In genomic region chr9:95087659-95088242, GRCh38 we compare ENCODE assay signal across 9 cellular contexts.
A peak's percentile ranks its signal among the peaks of the same experiment; 100 is the strongest.
DNase-seq lines count a peak whose midpoint lies in the region; ATAC-seq and TF ChIP-seq lines count a peak whose summit lies in the region.
"Had no signal": no experiment of that assay in that cellular context is flagged by ENCODE, and none has a peak within 500 bp of the region (broad histone marks: within the 10 kb centered on the region; RNA-seq: fewer than 3 reads in every experiment).

No MANE protein-coding gene starts in this region.

- ATAC-seq in left ventricle myocardium superior = peak; percentile 1
- no peak for ATAC-seq in Right ventricle myocardium superior (ENCODE audit: poor library complexity)
- ATAC-seq in activated T-helper 17 cell treated with anti-CD3 and anti-CD28 coated beads, Interleukin-2, amount 50 U/mL, for 72 hours (replicated peaks) = no peak
- ATAC-seq in CD8-positive, alpha-beta T cell = no peak

- no peaks in the 10 kb centered on the region for H3K27me3 Mint-ChIP-seq in activated T-helper 17 cell treated with anti-CD3 and anti-CD28 coated beads, Interleukin-2, amount 50 U/mL, for 72 hours
- no peaks in the 10 kb centered on the region for H3K27me3 Mint-ChIP-seq in CD8-positive, alpha-beta T cell (ENCODE audit: low read depth)

- H3K9me3 Mint-ChIP-seq in activated T-helper 17 cell treated with anti-CD3 and anti-CD28 coated beads, Interleukin-2, amount 50 U/mL, for 72 hours = no peaks in the 10 kb centered on the region
- H3K9me3 Mint-ChIP-seq in CD8-positive, alpha-beta T cell = no peaks in the 10 kb centered on the region

- no peaks in the 10 kb centered on the region for H3K36me3 Mint-ChIP-seq in activated T-helper 17 cell treated with anti-CD3 and anti-CD28 coated beads, Interleukin-2, amount 50 U/mL, for 72 hours (ENCODE audit: low read depth)
- H3K36me3 Mint-ChIP-seq in CD8-positive, alpha-beta T cell = peaks cover 23% of the 10 kb centered on the region

- H3K27ac Mint-ChIP-seq in activated T-helper 17 cell treated with anti-CD3 and anti-CD28 coated beads, Interleukin-2, amount 50 U/mL, for 72 hours = no peak overlapping the region
- H3K27ac Mint-ChIP-seq in CD8-positive, alpha-beta T cell = no peak overlapping the region

- no peak overlapping the region for H3K27ac ChIP-seq in CD8-positive, alpha-beta T cell (ENCODE audit: low read depth, low read length)

- no peaks in the 10 kb centered on the region for H3K27me3 ChIP-seq in CD8-positive, alpha-beta T cell (ENCODE audit: insufficient read depth, low read length)

- no peaks in the 10 kb centered on the region for H3K9me3 ChIP-seq in CD8-positive, alpha-beta T cell (ENCODE audit: low read length)

- H3K4me1 ChIP-seq in CD8-positive, alpha-beta T cell (ENCODE audit: insufficient read depth, low read length) = no peaks in the 10 kb centered on the region

- intact Hi-C loops in left ventricle myocardium superior (cut with micrococcal nuclease) (no loop called here), Right ventricle myocardium superior (cut with DNase I) (no loop called here)
- intact Hi-C loops in CD8-positive, alpha-beta T cell (cut with DNase I, micrococcal nuclease) = no loop called here

- H3K36me3 ChIP-seq in CD8-positive, alpha-beta T cell (ENCODE audit: insufficient read depth, low read length) = no peaks in the 10 kb centered on the region

- CTCF ChIA-PET in CD8-positive, alpha-beta T cell (lab: Charles Lee) = interaction anchor here (1.5 to 2.1 kb wide), 2 partner anchors 10 to 44 kb away, joined by 4 to 9 read pairs; no protein-coding TSS in a partner anchor

- H3K4me3 ChIP-seq in CD8-positive, alpha-beta T cell (ENCODE audit: low read depth, low read length) = no peak overlapping the region

- no peaks in the 10 kb centered on the region for H3K4me1 Mint-ChIP-seq in activated T-helper 17 cell treated with anti-CD3 and anti-CD28 coated beads, Interleukin-2, amount 50 U/mL, for 72 hours
- H3K4me1 Mint-ChIP-seq in CD8-positive, alpha-beta T cell (ENCODE audit: low read depth) = peaks cover 3% of the 10 kb centered on the region

- TF ChIP-seq CTCF in CD8-positive, alpha-beta T cell (IDR thresholded peaks at IDR 0.05) = no peak

- DNase-seq in left ventricle myocardium superior (no peak), Right ventricle myocardium superior (no peak), SW480 (ENCODE audit: low spot score) (peak; percentile 61), kidney glomerular epithelial cell (lab: John Stamatoyannopoulos, UW) (peak; percentile 59), NCI-H146 (lab: John Stamatoyannopoulos, UW) (no peak)
- no peak for DNase-seq in stimulated activated CD4-positive, alpha-beta T cell treated with anti-CD3 and anti-CD28 coated beads, Interleukin-4, amount 100 ng/mL, for 1 hour
- DNase-seq in CD8-positive, alpha-beta T cell = no peak
- DNase-seq: activated naive CD4-positive, alpha-beta T cell treated with anti-CD3 and anti-CD28 coated beads, Interleukin-2, amount 50 U/mL, for 16 hours had no signal

- H3K4me3 Mint-ChIP-seq in activated T-helper 17 cell treated with anti-CD3 and anti-CD28 coated beads, Interleukin-2, amount 50 U/mL, for 72 hours = no peak overlapping the region
- no peak overlapping the region for H3K4me3 Mint-ChIP-seq in CD8-positive, alpha-beta T cell

- POLR2A ChIA-PET in CD8-positive, alpha-beta T cell (lab: Charles Lee) = no interaction called here

Comparison
In these comparisons a context has a peak if more than half of its experiments do, and no peak if none do; other contexts are left out.
1. DNase-seq: peak in SW480 (single experiment) and kidney glomerular epithelial cell (single experiment); none in left ventricle myocardium superior (single experiment), Right ventricle myocardium superior (single experiment), NCI-H146 (single experiment), stimulated activated CD4-positive, alpha-beta T cell treated with anti-CD3 and anti-CD28 coated beads, Interleukin-4, amount 100 ng/mL, for 1 hour (single experiment) and CD8-positive, alpha-beta T cell (0 of 7).